2 cellular contexts compared by ENCODE assay signal in genomic region chr7:111511845-111512244, GRCh38.
TF ChIP-seq lines count a peak whose summit lies in the region.

No MANE protein-coding gene starts in this region.

TF ChIP-seq in A549, 52 proteins besides CTCF, POLR2A, EP300 and RAD21:
- TF ChIP-seq ZNF302 (CRISPR knock-in tag; IDR thresholded peaks at IDR 0.05) (no peak), BCL3 (IDR thresholded peaks at IDR 0.05) (no peak), PHF8 (IDR thresholded peaks at IDR 0.05; ENCODE audit: borderline replicate concordance, low read depth) (no peak), CBX8 (IDR thresholded peaks at IDR 0.05) (no peak), GATA3 (IDR thresholded peaks at IDR 0.05; ENCODE audit: borderline replicate concordance) (no peak), NR3C1 (IDR thresholded peaks at IDR 0.05) (no peak), CEBPB (IDR thresholded peaks at IDR 0.05) (no peak), HOXB13 (CRISPR knock-in tag; IDR thresholded peaks at IDR 0.05; ENCODE audit: low read depth) (no peak), MYC (IDR thresholded peaks at IDR 0.05; ENCODE audit: borderline replicate concordance, low read length) (no peak), RNF2 (IDR thresholded peaks at IDR 0.05; ENCODE audit: borderline replicate concordance, low read depth) (no peak)

TF ChIP-seq in K562, 482 proteins besides CTCF, POLR2A, EP300 and RAD21:
- TF ChIP-seq IRF9 (tag; IDR thresholded peaks at IDR 0.05) = no peak
- no peak for TF ChIP-seq ZC3H11A (IDR thresholded peaks at IDR 0.05; ENCODE audit: low read depth, low read length)
- TF ChIP-seq MYBL2 (IDR thresholded peaks at IDR 0.05; ENCODE audit: low read depth) = no peak
- no peak for TF ChIP-seq MYBL2 (CRISPR knock-in tag; IDR thresholded peaks at IDR 0.05; ENCODE audit: borderline replicate concordance)
- no peak for TF ChIP-seq BMI1 (IDR thresholded peaks at IDR 0.05; ENCODE audit: low read length)
- 0 out of 2 replicates have a peak, but pooled peaks have one; percentile 39 for TF ChIP-seq ATF6 (CRISPR knock-in tag; IDR thresholded peaks at IDR 0.05)
- TF ChIP-seq ZFX (CRISPR knock-in tag; IDR thresholded peaks at IDR 0.05) = 0 out of 2 replicates have a peak, but pooled peaks have one; percentile 20
- TF ChIP-seq LEF1 (IDR thresholded peaks at IDR 0.05) = 0 out of 2 replicates have a peak, but pooled peaks have one; percentile 12
- TF ChIP-seq GATA2 (CRISPR knock-in tag; IDR thresholded peaks at IDR 0.05) = 0 out of 2 replicates have a peak, but pooled peaks have one; percentile 15
